In genomic region chr15:58474741-58475323, GRCh38 we compare ENCODE assay signal across 12 cellular contexts. TPM values are rescaled to one million over a fixed set of nuclear protein-coding genes. Genes with fewer than 3 reads are reported as not detected.
DNase-seq lines count a peak whose midpoint lies in the region; ATAC-seq, FAIRE-seq and TF ChIP-seq lines count a peak whose summit lies in the region.
"Had no signal": no experiment of that assay in that cellular context is flagged by ENCODE, and none has a peak within 500 bp of the region (broad histone marks: within the 10 kb centered on the region; RNA-seq: fewer than 3 reads in every experiment).

No MANE protein-coding gene starts in this region.

- no peak for TF ChIP-seq POLR2A in body of pancreas (IDR thresholded peaks at IDR 0.05)

- FAIRE-seq in astrocyte (lab: Jason Lieb, UNC) = no peak
- FAIRE-seq: colon had no signal

- TF ChIP-seq CTCF in astrocyte (IDR thresholded peaks at IDR 0.05; ENCODE audit: insufficient read depth, low read depth, low read length) = no peak
- TF ChIP-seq CTCF in neural crest cell (conservative IDR thresholded peaks at IDR 0.05) = no peak
- no peak for TF ChIP-seq CTCF in body of pancreas (IDR thresholded peaks at IDR 0.05)

- H3K4me3 Mint-ChIP-seq in astrocyte (ENCODE audit: unreplicated experiment) = no peak overlapping the region
- H3K4me3 Mint-ChIP-seq in neural crest cell = no peak overlapping the region
- H3K4me3 Mint-ChIP-seq: activated B cell treated with CpG ODN at 0.5 μM for 24 hours had no signal

- no peaks in the 10 kb centered on the region for H4K20me1 ChIP-seq in astrocyte (ENCODE audit: insufficient read depth, low read length)

- H3K9me3 ChIP-seq in astrocyte (ENCODE audit: insufficient read depth, low read depth, low read length) (no peaks in the 10 kb centered on the region), body of pancreas (no peaks in the 10 kb centered on the region)

- no peaks in the 10 kb centered on the region for H3K27me3 Mint-ChIP-seq in astrocyte (ENCODE audit: low read depth, unreplicated experiment)
- H3K27me3 Mint-ChIP-seq in neural crest cell (ENCODE audit: low read depth) = no peaks in the 10 kb centered on the region

- DNase-seq in SKM-1 treated with dmso at 0.1 percent for 144 hours (lab: John Stamatoyannopoulos, UW; ENCODE audit: unreplicated experiment) = peak; percentile 36
- DNase-seq in SKM-1 (lab: John Stamatoyannopoulos, UW; ENCODE audit: unreplicated experiment) = no peak
- peak; percentile 59 for DNase-seq in KBM-7
- DNase-seq in astrocyte (ENCODE audit: low read depth) = no peak
- no peak for DNase-seq in neural crest cell (ENCODE audit: low read depth, low spot score)
- DNase-seq in cerebellar cortex (ENCODE audit: low spot score) = no peak
- DNase-seq in HUDEP-2 (lab: John Stamatoyannopoulos, UW; ENCODE audit: unreplicated experiment in 76 of 76) = no peak
- no peak for DNase-seq in body of pancreas
- DNase-seq: activated B cell treated with CpG ODN at 0.5 μM for 24 hours, activated gamma-delta T cell treated with Interleukin-2 at 50 U/mL for 16 hours, MM.1S had no signal

- H2AFZ ChIP-seq in astrocyte (ENCODE audit: low read depth, low read length) = no peak overlapping the region

- H3K4me3 ChIP-seq in astrocyte (ENCODE audit: insufficient read depth, low read depth, low read length) (no peak overlapping the region), body of pancreas (no peak overlapping the region)

- 67 to 100% methylated on average over 1 of the region's 1 CpG for WGBS in body of pancreas, 2 donors

- no peak overlapping the region for H3K9ac ChIP-seq in astrocyte (ENCODE audit: low read length)

- H3K36me3 ChIP-seq in astrocyte (ENCODE audit: insufficient read depth, low read length) (no peaks in the 10 kb centered on the region), body of pancreas (replicated peaks in 1 of 2; ENCODE audit: insufficient read depth in 1 of 2, low read depth in 2 of 2) (no peaks in the 10 kb centered on the region)

- H3K4me2 ChIP-seq in astrocyte (ENCODE audit: low read length) = no peak overlapping the region

- H3K27ac ChIP-seq in astrocyte (ENCODE audit: low read depth, low read length) = no peak overlapping the region
- H3K27ac ChIP-seq in body of pancreas = peak overlapping the region in 2 of 4 donors; percentile 38 to 53

- in situ Hi-C loops in KBM-7 (cut with MboI; ENCODE audit: low pct_unique_long_range_greater_than_20kb, low sequenced_read_pairs) = no loop called here

- no peak for ATAC-seq in body of pancreas

- intact Hi-C loops in body of pancreas (cut with DNase I) = no loop called here

- H3K4me1 Mint-ChIP-seq in astrocyte (ENCODE audit: low read depth, unreplicated experiment) (peaks cover 37% of the 10 kb centered on the region), neural crest cell (peaks cover 49% of the 10 kb centered on the region)

- peaks cover 22% of the 10 kb centered on the region for H3K4me1 ChIP-seq in astrocyte (ENCODE audit: insufficient read depth, low read length)
- H3K4me1 ChIP-seq in body of pancreas = peaks cover 33% of the 10 kb centered on the region

- H3K27ac Mint-ChIP-seq in astrocyte (ENCODE audit: unreplicated experiment) (peak overlapping the region; percentile 20), neural crest cell (ENCODE audit: unreplicated experiment) (peak overlapping the region; percentile 85)
- H3K27ac Mint-ChIP-seq: activated B cell treated with CpG ODN at 0.5 μM for 24 hours had no signal

- H3K27me3 ChIP-seq in astrocyte (ENCODE audit: insufficient read depth, low read length) (no peaks in the 10 kb centered on the region), body of pancreas (no peaks in the 10 kb centered on the region)

- H3K36me3 Mint-ChIP-seq in astrocyte (ENCODE audit: low read depth, unreplicated experiment) (no peaks in the 10 kb centered on the region), neural crest cell (ENCODE audit: low read depth) (no peaks in the 10 kb centered on the region)

- H3K9me3 Mint-ChIP-seq in astrocyte (ENCODE audit: unreplicated experiment) (peaks cover 1% of the 10 kb centered on the region), neural crest cell (peaks cover 4% of the 10 kb centered on the region)
- H3K9me3 Mint-ChIP-seq: activated B cell treated with CpG ODN at 0.5 μM for 24 hours had no signal

- no peaks in the 10 kb centered on the region for H3K79me2 ChIP-seq in astrocyte (ENCODE audit: insufficient read depth, low read length)

RNA-seq across cellular contexts. Expression of gene LIPC, which starts 43.0 kb away (rescaled TPM):
- not detected in 2 replicates for total RNA-seq in astrocyte
- not detected in 2 replicates for total RNA-seq in neural crest cell
- 1 to 10 TPM; 1.6 to 2.3 TPM for total RNA-seq in body of pancreas
- total RNA-seq: activated B cell treated with CpG ODN at 0.5 μM for 24 hours had no signal

Comparison
In these comparisons a context has a peak if more than half of its experiments do, and no peak if none do; other contexts are left out.
1. DNase-seq: peak in SKM-1 treated with dmso at 0.1 percent for 144 hours (single experiment) and KBM-7 (single experiment); none in SKM-1 (single experiment), astrocyte (single experiment), neural crest cell (single experiment), cerebellar cortex (single experiment), HUDEP-2 (0 of 76) and body of pancreas (0 of 4).